In the genomic region with DNA sequence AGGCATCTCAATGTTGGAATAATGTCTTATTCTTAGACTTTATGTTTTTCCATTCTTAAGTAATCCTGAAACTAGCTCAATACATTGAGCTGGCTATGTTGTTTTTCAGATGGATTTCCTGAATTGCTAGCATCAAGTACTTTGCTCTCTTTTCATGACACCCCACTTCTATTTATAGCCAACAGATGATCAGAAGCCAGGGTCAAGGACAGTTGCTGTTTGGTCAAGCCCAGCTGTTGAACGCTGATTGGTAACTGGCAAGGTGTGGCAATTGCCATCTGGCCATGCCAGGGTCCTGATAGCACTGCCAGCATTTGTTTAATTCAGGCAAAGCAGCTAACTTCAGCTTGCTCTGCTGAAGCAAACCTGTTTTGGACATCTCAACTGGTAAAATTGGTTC, we compare ENCODE assay signal across 1 cellular context.
TF ChIP-seq lines count a peak whose summit lies in the region.

No MANE protein-coding gene starts in this region.

TF ChIP-seq in endothelial cell of umbilical vein, 7 proteins besides CTCF, POLR2A, EP300 and RAD21:
- no peak for TF ChIP-seq JUN (IDR thresholded peaks at IDR 0.05; ENCODE audit: borderline replicate concordance, insufficient read depth, insufficient read length, low read depth)
- TF ChIP-seq MYC (IDR thresholded peaks at IDR 0.05; ENCODE audit: low read depth, low read length), result no peak
- TF ChIP-seq EZH2 (IDR thresholded peaks at IDR 0.05; ENCODE audit: borderline replicate concordance, low read depth, low read length, severe bottlenecking), result no peak
- TF ChIP-seq POLR2AphosphoS5 (IDR thresholded peaks at IDR 0.05; ENCODE audit: insufficient read depth, low read depth, low read length), result no peak
- TF ChIP-seq GATA2 (IDR thresholded peaks at IDR 0.05; ENCODE audit: insufficient read depth, insufficient read length, low read depth, low read length), result no peak
- TF ChIP-seq MAX (IDR thresholded peaks at IDR 0.05; ENCODE audit: insufficient read depth, insufficient read length), result no peak
- TF ChIP-seq FOS (IDR thresholded peaks at IDR 0.05; ENCODE audit: borderline replicate concordance, insufficient read depth, low read length), result no peak
TF ChIP-seq in endothelial cell of umbilical vein: peak in this region for 0.
